ENCODE assay signal across 1 cellular context in the genomic region with DNA sequence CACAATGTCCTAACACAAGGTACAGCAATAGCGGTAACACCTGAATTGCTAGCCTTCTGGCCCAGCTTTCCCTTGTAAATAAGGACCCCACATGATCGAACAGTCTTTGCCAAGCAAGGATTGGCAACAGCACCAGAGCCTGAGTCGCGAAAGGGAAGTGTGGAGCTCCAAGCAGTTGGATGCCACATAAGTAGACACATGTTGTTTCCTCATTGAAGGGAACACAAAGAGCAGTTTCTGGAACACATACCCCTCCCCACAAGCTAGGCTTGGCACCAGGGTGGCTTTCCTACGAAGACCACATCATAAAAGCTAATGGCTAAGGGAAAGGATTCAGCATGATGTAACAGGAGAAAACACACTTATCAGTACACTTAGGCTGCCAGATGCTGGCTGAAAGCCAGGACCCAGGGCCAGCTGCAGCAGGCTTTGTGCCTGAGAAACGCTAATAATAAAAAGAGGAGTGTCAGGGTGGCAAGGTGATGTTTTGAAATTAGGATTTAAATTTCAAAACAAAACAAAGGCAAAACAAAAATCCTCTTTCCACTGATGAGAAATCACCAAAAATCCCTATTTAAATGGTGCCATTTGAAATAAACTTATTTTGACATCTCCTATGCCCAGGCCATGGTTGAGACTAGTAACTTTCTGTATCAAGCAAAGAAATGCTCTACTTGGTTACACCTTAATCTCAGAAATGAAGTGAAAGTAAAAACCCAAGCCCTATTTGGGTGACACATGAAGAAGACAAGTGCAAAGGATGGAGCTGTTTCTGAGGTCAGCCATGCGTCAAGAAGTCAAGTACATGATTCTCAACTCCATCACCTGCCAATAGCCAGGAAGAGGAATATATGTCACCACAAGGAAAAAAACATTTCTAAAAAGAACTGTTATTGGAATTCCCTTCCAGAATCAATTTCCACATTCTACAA.
TF ChIP-seq lines count a peak whose summit lies in the region.

No MANE protein-coding gene starts in this region.

TF ChIP-seq in K562, 482 proteins besides CTCF, POLR2A, EP300 and RAD21 (continued from another document and continues in another):
- TF ChIP-seq, protein P1, sequence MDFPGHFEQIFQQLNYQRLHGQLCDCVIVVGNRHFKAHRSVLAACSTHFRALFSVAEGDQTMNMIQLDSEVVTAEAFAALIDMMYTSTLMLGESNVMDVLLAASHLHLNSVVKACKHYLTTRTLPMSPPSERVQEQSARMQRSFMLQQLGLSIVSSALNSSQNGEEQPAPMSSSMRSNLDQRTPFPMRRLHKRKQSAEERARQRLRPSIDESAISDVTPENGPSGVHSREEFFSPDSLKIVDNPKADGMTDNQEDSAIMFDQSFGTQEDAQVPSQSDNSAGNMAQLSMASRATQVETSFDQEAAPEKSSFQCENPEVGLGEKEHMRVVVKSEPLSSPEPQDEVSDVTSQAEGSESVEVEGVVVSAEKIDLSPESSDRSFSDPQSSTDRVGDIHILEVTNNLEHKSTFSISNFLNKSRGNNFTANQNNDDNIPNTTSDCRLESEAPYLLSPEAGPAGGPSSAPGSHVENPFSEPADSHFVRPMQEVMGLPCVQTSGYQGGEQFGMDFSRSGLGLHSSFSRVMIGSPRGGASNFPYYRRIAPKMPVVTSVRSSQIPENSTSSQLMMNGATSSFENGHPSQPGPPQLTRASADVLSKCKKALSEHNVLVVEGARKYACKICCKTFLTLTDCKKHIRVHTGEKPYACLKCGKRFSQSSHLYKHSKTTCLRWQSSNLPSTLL (IDR thresholded peaks at IDR 0.05): no peak
- TF ChIP-seq ZFP30 (CRISPR knock-in tag; IDR thresholded peaks at IDR 0.05; ENCODE audit: borderline replicate concordance) (no peak), ADNP (tag; IDR thresholded peaks at IDR 0.05) (no peak), SMAD1 (IDR thresholded peaks at IDR 0.05; ENCODE audit: low read depth, low read length, partially characterized antibody) (peak; percentile 98), NBN (IDR thresholded peaks at IDR 0.05; ENCODE audit: low read depth) (peak; percentile 91; the same call in 1 of the 2 replicates), HDGF (IDR thresholded peaks at IDR 0.05) (no peak), PURB (CRISPR knock-in tag; IDR thresholded peaks at IDR 0.05; ENCODE audit: low read depth) (no peak), KDM5B (IDR thresholded peaks at IDR 0.05; ENCODE audit: insufficient replicate concordance, low read depth, low read length) (no peak), ZFP1 (CRISPR knock-in tag; IDR thresholded peaks at IDR 0.05) (no peak; the same call in 1 of the 2 replicates), FOXA3 (CRISPR knock-in tag; conservative IDR thresholded peaks at IDR 0.05 in 1 of 2, IDR thresholded peaks at IDR 0.05 in 1 of 2) (0 out of 4 replicates have a peak, but pooled peaks of 1 of the 2 experiments have one; percentile 11), MEF2A (IDR thresholded peaks at IDR 0.05; ENCODE audit: control insufficient read depth, low read depth, low read length) (no peak), ZNF586 (CRISPR knock-in tag; conservative IDR thresholded peaks at IDR 0.05) (no peak), ZNF165 (CRISPR knock-in tag; IDR thresholded peaks at IDR 0.05; ENCODE audit: borderline replicate concordance) (peak; percentile 57; the same call in 1 of the 2 replicates), ZNF324 (CRISPR knock-in tag; IDR thresholded peaks at IDR 0.05) (peak; percentile 56; the same call in 1 of the 2 replicates), SP2 (IDR thresholded peaks at IDR 0.05; ENCODE audit: extremely low read depth, low read depth, low read length, poor library complexity, severe bottlenecking) (no peak), ZNF316 (IDR thresholded peaks at IDR 0.05) (no peak), ZBTB17 (CRISPR knock-in tag; IDR thresholded peaks at IDR 0.05) (peak; percentile 89), SAP30 (IDR thresholded peaks at IDR 0.05; ENCODE audit: borderline replicate concordance, insufficient read depth, low read depth, low read length, poor library complexity, severe bottlenecking) (no peak), ZNF76 (CRISPR knock-in tag; IDR thresholded peaks at IDR 0.05; ENCODE audit: borderline replicate concordance) (peak; percentile 94), PTTG1 (tag; IDR thresholded peaks at IDR 0.05; ENCODE audit: low read depth) (peak; percentile 78), HDAC1 (IDR thresholded peaks at IDR 0.05) (peak in 1 of 2 experiments; percentile 68; a peak in 2 of 4 replicates), DPF2 (IDR thresholded peaks at IDR 0.05) (peak; percentile 96), MAFK (IDR thresholded peaks at IDR 0.05; ENCODE audit: low read length) (no peak), COPS2 (conservative IDR thresholded peaks at IDR 0.05) (no peak), NR1H2 (CRISPR knock-in tag; IDR thresholded peaks at IDR 0.05) (no peak), RB1 (IDR thresholded peaks at IDR 0.05; ENCODE audit: low read depth) (no peak), JUNB (CRISPR knock-in tag; conservative IDR thresholded peaks at IDR 0.05) (no peak)
- TF ChIP-seq, protein P2, sequence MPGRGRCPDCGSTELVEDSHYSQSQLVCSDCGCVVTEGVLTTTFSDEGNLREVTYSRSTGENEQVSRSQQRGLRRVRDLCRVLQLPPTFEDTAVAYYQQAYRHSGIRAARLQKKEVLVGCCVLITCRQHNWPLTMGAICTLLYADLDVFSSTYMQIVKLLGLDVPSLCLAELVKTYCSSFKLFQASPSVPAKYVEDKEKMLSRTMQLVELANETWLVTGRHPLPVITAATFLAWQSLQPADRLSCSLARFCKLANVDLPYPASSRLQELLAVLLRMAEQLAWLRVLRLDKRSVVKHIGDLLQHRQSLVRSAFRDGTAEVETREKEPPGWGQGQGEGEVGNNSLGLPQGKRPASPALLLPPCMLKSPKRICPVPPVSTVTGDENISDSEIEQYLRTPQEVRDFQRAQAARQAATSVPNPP (IDR thresholded peaks at IDR 0.05; ENCODE audit: borderline replicate concordance, insufficient read depth, insufficient read length): no peak
- TF ChIP-seq, protein P3, sequence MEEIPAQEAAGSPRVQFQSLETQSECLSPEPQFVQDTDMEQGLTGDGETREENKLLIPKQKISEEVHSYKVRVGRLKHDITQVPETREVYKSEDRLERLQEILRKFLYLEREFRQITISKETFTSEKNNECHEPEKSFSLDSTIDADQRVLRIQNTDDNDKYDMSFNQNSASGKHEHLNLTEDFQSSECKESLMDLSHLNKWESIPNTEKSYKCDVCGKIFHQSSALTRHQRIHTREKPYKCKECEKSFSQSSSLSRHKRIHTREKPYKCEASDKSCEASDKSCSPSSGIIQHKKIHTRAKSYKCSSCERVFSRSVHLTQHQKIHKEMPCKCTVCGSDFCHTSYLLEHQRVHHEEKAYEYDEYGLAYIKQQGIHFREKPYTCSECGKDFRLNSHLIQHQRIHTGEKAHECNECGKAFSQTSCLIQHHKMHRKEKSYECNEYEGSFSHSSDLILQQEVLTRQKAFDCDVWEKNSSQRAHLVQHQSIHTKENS (CRISPR knock-in tag; IDR thresholded peaks at IDR 0.05): no peak
- TF ChIP-seq, protein P4, sequence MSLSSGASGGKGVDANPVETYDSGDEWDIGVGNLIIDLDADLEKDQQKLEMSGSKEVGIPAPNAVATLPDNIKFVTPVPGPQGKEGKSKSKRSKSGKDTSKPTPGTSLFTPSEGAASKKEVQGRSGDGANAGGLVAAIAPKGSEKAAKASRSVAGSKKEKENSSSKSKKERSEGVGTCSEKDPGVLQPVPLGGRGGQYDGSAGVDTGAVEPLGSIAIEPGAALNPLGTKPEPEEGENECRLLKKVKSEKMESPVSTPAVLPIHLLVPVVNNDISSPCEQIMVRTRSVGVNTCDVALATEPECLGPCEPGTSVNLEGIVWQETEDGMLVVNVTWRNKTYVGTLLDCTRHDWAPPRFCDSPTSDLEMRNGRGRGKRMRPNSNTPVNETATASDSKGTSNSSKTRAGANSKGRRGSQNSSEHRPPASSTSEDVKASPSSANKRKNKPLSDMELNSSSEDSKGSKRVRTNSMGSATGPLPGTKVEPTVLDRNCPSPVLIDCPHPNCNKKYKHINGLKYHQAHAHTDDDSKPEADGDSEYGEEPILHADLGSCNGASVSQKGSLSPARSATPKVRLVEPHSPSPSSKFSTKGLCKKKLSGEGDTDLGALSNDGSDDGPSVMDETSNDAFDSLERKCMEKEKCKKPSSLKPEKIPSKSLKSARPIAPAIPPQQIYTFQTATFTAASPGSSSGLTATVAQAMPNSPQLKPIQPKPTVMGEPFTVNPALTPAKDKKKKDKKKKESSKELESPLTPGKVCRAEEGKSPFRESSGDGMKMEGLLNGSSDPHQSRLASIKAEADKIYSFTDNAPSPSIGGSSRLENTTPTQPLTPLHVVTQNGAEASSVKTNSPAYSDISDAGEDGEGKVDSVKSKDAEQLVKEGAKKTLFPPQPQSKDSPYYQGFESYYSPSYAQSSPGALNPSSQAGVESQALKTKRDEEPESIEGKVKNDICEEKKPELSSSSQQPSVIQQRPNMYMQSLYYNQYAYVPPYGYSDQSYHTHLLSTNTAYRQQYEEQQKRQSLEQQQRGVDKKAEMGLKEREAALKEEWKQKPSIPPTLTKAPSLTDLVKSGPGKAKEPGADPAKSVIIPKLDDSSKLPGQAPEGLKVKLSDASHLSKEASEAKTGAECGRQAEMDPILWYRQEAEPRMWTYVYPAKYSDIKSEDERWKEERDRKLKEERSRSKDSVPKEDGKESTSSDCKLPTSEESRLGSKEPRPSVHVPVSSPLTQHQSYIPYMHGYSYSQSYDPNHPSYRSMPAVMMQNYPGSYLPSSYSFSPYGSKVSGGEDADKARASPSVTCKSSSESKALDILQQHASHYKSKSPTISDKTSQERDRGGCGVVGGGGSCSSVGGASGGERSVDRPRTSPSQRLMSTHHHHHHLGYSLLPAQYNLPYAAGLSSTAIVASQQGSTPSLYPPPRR (CRISPR knock-in tag; IDR thresholded peaks at IDR 0.05; ENCODE audit: borderline replicate concordance): no peak
- TF ChIP-seq, protein P5, sequence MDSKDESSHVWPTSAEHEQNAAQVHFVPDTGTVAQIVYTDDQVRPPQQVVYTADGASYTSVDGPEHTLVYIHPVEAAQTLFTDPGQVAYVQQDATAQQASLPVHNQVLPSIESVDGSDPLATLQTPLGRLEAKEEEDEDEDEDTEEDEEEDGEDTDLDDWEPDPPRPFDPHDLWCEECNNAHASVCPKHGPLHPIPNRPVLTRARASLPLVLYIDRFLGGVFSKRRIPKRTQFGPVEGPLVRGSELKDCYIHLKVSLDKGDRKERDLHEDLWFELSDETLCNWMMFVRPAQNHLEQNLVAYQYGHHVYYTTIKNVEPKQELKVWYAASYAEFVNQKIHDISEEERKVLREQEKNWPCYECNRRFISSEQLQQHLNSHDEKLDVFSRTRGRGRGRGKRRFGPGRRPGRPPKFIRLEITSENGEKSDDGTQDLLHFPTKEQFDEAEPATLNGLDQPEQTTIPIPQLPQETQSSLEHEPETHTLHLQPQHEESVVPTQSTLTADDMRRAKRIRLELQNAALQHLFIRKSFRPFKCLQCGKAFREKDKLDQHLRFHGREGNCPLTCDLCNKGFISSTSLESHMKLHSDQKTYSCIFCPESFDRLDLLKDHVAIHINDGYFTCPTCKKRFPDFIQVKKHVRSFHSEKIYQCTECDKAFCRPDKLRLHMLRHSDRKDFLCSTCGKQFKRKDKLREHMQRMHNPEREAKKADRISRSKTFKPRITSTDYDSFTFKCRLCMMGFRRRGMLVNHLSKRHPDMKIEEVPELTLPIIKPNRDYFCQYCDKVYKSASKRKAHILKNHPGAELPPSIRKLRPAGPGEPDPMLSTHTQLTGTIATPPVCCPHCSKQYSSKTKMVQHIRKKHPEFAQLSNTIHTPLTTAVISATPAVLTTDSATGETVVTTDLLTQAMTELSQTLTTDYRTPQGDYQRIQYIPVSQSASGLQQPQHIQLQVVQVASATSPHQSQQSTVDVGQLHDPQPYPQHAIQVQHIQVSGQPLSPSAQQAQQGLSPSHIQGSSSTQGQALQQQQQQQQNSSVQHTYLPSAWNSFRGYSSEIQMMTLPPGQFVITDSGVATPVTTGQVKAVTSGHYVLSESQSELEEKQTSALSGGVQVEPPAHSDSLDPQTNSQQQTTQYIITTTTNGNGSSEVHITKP (IDR thresholded peaks at IDR 0.05; ENCODE audit: partially characterized antibody): no peak
- TF ChIP-seq, protein P6, sequence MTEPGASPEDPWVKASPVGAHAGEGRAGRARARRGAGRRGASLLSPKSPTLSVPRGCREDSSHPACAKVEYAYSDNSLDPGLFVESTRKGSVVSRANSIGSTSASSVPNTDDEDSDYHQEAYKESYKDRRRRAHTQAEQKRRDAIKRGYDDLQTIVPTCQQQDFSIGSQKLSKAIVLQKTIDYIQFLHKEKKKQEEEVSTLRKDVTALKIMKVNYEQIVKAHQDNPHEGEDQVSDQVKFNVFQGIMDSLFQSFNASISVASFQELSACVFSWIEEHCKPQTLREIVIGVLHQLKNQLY (CRISPR knock-in tag; conservative IDR thresholded peaks at IDR 0.05): 0 out of 4 replicates have a peak, but pooled peaks of 1 of the 2 experiments have one; percentile 56
- TF ChIP-seq, protein P7, sequence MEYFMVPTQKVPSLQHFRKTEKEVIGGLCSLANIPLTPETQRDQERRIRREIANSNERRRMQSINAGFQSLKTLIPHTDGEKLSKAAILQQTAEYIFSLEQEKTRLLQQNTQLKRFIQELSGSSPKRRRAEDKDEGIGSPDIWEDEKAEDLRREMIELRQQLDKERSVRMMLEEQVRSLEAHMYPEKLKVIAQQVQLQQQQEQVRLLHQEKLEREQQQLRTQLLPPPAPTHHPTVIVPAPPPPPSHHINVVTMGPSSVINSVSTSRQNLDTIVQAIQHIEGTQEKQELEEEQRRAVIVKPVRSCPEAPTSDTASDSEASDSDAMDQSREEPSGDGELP (CRISPR knock-in tag; IDR thresholded peaks at IDR 0.05; ENCODE audit: borderline replicate concordance): peak; percentile 89
- TF ChIP-seq, protein P8, sequence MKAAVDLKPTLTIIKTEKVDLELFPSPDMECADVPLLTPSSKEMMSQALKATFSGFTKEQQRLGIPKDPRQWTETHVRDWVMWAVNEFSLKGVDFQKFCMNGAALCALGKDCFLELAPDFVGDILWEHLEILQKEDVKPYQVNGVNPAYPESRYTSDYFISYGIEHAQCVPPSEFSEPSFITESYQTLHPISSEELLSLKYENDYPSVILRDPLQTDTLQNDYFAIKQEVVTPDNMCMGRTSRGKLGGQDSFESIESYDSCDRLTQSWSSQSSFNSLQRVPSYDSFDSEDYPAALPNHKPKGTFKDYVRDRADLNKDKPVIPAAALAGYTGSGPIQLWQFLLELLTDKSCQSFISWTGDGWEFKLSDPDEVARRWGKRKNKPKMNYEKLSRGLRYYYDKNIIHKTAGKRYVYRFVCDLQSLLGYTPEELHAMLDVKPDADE (conservative IDR thresholded peaks at IDR 0.05; ENCODE audit: control insufficient read depth, low read depth, low read length): no peak
- TF ChIP-seq, protein P9, sequence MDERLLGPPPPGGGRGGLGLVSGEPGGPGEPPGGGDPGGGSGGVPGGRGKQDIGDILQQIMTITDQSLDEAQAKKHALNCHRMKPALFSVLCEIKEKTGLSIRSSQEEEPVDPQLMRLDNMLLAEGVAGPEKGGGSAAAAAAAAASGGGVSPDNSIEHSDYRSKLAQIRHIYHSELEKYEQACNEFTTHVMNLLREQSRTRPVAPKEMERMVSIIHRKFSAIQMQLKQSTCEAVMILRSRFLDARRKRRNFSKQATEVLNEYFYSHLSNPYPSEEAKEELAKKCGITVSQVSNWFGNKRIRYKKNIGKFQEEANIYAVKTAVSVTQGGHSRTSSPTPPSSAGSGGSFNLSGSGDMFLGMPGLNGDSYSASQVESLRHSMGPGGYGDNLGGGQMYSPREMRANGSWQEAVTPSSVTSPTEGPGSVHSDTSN (CRISPR knock-in tag; IDR thresholded peaks at IDR 0.05; ENCODE audit: low read depth): no peak
- TF ChIP-seq, protein P9 (tag; conservative IDR thresholded peaks at IDR 0.05; ENCODE audit: low read depth): peak; percentile 52; the same call in 1 of the 2 replicates
